Comparison of ENCODE assay signal across 1 cellular context in genomic region chr5:74538206-74538661, GRCh38.
A peak's percentile ranks its signal among the peaks of the same experiment; 100 is the strongest.
TF ChIP-seq lines count a peak whose summit lies in the region.

No MANE protein-coding gene starts in this region.

TF ChIP-seq in HepG2, 621 proteins besides CTCF, POLR2A, EP300 and RAD21 (continued from another document and continues in another):
- TF ChIP-seq ZNF687 (CRISPR knock-in tag; IDR thresholded peaks at IDR 0.05) = peak; percentile 56
- peak; percentile 89 for TF ChIP-seq SMAD3 (CRISPR knock-in tag; IDR thresholded peaks at IDR 0.05)
- TF ChIP-seq ZNF367 (CRISPR knock-in tag; IDR thresholded peaks at IDR 0.05; ENCODE audit: borderline replicate concordance) = no peak
- TF ChIP-seq SMYD3 (CRISPR knock-in tag; IDR thresholded peaks at IDR 0.05) = 0 out of 2 replicates have a peak, but pooled peaks have one; percentile 34
- peak; percentile 100 for TF ChIP-seq CEBPG (CRISPR knock-in tag; IDR thresholded peaks at IDR 0.05)
- TF ChIP-seq MXD4 (CRISPR knock-in tag; IDR thresholded peaks at IDR 0.05) = no peak
- TF ChIP-seq HNF1B (CRISPR knock-in tag; IDR thresholded peaks at IDR 0.05) = peak; percentile 44; the same call in 1 of the 2 replicates
- peak; percentile 65; the same call in 1 of the 2 replicates for TF ChIP-seq NCOR1 (IDR thresholded peaks at IDR 0.05; ENCODE audit: borderline replicate concordance, low read length)
- TF ChIP-seq ZNF772 (CRISPR knock-in tag; IDR thresholded peaks at IDR 0.05) = peak; percentile 55; the same call in 1 of the 2 replicates
- TF ChIP-seq MED8 (CRISPR knock-in tag; IDR thresholded peaks at IDR 0.05; ENCODE audit: insufficient replicate concordance) = peak; percentile 12
- TF ChIP-seq SMC3 (IDR thresholded peaks at IDR 0.05; ENCODE audit: low read length) = peak; percentile 53
- TF ChIP-seq HDAC6 (IDR thresholded peaks at IDR 0.05; ENCODE audit: low read depth, low read length) = no peak
- peak; percentile 80; the same call in 1 of the 2 replicates for TF ChIP-seq MIXL1 (CRISPR knock-in tag; IDR thresholded peaks at IDR 0.05)
- peak; percentile 49; the same call in 1 of the 2 replicates for TF ChIP-seq YEATS2 (CRISPR knock-in tag; IDR thresholded peaks at IDR 0.05; ENCODE audit: borderline replicate concordance)
- peak; percentile 79; the same call in 1 of the 2 replicates for TF ChIP-seq ZNF691 (CRISPR knock-in tag; IDR thresholded peaks at IDR 0.05; ENCODE audit: borderline replicate concordance, low read depth)
- 0 out of 2 replicates have a peak, but pooled peaks have one; percentile 21 for TF ChIP-seq TMF1 (CRISPR knock-in tag; IDR thresholded peaks at IDR 0.05; ENCODE audit: low read depth)
- peak; percentile 27; the same call in 1 of the 2 replicates for TF ChIP-seq KMT2A (CRISPR knock-in tag; IDR thresholded peaks at IDR 0.05)
- peak; percentile 92 for TF ChIP-seq ETV5 (CRISPR knock-in tag; IDR thresholded peaks at IDR 0.05; ENCODE audit: borderline replicate concordance)
- peak; percentile 70 for TF ChIP-seq HDAC1 (CRISPR knock-in tag; IDR thresholded peaks at IDR 0.05)
- no peak; the same call in 1 of the 2 replicates for TF ChIP-seq ZNF609 (CRISPR knock-in tag; IDR thresholded peaks at IDR 0.05; ENCODE audit: borderline replicate concordance)
- TF ChIP-seq MED1 (CRISPR knock-in tag; IDR thresholded peaks at IDR 0.05) = peak; percentile 88
- TF ChIP-seq ZNF564 (CRISPR knock-in tag; IDR thresholded peaks at IDR 0.05) = peak; percentile 76; the same call in 1 of the 2 replicates
- no peak for TF ChIP-seq SOX13 (IDR thresholded peaks at IDR 0.05)
- TF ChIP-seq SOX13 (CRISPR knock-in tag; conservative IDR thresholded peaks at IDR 0.05 in 1 of 2, IDR thresholded peaks at IDR 0.05 in 1 of 2) = peak in 1 of 2 experiments; percentile 70; a peak in 1 of 4 replicates
- TF ChIP-seq NFYC (CRISPR knock-in tag; IDR thresholded peaks at IDR 0.05) = 0 out of 2 replicates have a peak, but pooled peaks have one; percentile 24
- no peak for TF ChIP-seq PREB (CRISPR knock-in tag; IDR thresholded peaks at IDR 0.05)
- TF ChIP-seq KDM3A (CRISPR knock-in tag; IDR thresholded peaks at IDR 0.05; ENCODE audit: low read depth) = peak; percentile 41; the same call in 1 of the 2 replicates
- TF ChIP-seq CBFB (CRISPR knock-in tag; IDR thresholded peaks at IDR 0.05) = 0 out of 2 replicates have a peak, but pooled peaks have one; percentile 36
- TF ChIP-seq PRDM10 (CRISPR knock-in tag; IDR thresholded peaks at IDR 0.05; ENCODE audit: low read depth) = peak; percentile 58; the same call in 1 of the 2 replicates
- TF ChIP-seq SP2 (CRISPR knock-in tag; IDR thresholded peaks at IDR 0.05) = no peak
- TF ChIP-seq RXRA (CRISPR knock-in tag; IDR thresholded peaks at IDR 0.05) = peak; percentile 90
- TF ChIP-seq HHEX (CRISPR knock-in tag; IDR thresholded peaks at IDR 0.05) = no peak
- peak; percentile 93 for TF ChIP-seq GATAD2A (CRISPR knock-in tag; IDR thresholded peaks at IDR 0.05)
- TF ChIP-seq ESRRA (CRISPR knock-in tag; IDR thresholded peaks at IDR 0.05; ENCODE audit: low read depth) = peak; percentile 57; the same call in 1 of the 2 replicates
- no peak for TF ChIP-seq RAD51 (IDR thresholded peaks at IDR 0.05; ENCODE audit: borderline replicate concordance)
- peak; percentile 82 for TF ChIP-seq ZNF605 (CRISPR knock-in tag; IDR thresholded peaks at IDR 0.05)
- peak; percentile 91 for TF ChIP-seq ZMYM3 (CRISPR knock-in tag; IDR thresholded peaks at IDR 0.05)
- peak; percentile 82; the same call in 1 of the 2 replicates for TF ChIP-seq IKZF5 (CRISPR knock-in tag; IDR thresholded peaks at IDR 0.05)
- TF ChIP-seq ZNF672 (CRISPR knock-in tag; IDR thresholded peaks at IDR 0.05) = no peak
- peak; percentile 100 for TF ChIP-seq CEBPB (IDR thresholded peaks at IDR 0.05; ENCODE audit: borderline replicate concordance, low read depth, low read length)
- peak; percentile 99 for TF ChIP-seq UBTF (CRISPR knock-in tag; IDR thresholded peaks at IDR 0.05)
- no peak for TF ChIP-seq SNRNP70 (IDR thresholded peaks at IDR 0.05; ENCODE audit: low read depth, low read length)
- 0 out of 2 replicates have a peak, but pooled peaks have one; percentile 47 for TF ChIP-seq ZNF567 (CRISPR knock-in tag; IDR thresholded peaks at IDR 0.05; ENCODE audit: borderline replicate concordance)
- TF ChIP-seq RBM39 (IDR thresholded peaks at IDR 0.05; ENCODE audit: low read depth, low read length, poor library complexity, severe bottlenecking) = no peak
